In the genomic region with DNA sequence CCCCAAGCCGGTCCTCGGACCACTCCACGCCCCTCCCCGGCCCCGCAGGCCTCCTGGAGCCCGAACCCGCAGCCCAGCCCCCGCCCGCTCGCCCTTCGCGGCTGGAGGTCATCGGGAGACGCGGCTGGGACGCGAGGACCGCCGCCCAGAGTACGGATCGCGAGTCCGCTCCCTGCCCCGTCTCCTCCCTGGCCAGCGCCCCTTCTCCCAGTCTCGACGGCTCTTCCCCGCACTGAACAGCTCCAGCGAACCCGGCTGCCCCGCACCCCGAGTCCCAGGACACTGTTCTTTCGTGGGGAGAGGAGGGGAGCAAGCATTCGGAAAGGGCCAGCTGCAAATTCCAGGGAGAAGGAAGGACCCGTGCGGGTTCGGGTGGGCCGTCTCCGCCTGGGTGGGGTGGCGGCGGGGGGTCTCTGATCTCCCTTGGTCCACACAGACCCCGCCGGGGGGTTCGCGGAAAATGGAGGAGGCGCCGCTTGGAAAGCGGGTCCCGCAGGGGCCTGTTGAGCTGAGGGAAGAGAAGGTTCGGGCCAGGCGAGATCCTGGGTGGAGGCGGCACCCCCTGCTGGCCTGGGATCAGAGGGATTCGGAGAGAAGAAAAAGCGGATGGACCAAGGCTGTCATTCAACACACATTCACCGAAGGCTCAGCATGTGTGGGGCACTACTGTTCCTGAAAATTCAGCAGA, we compare ENCODE assay signal across 8 cellular contexts. TPM values are rescaled to one million over a fixed set of nuclear protein-coding genes. Genes with fewer than 3 reads are reported as not detected.
DNase-seq lines count a peak whose midpoint lies in the region; ATAC-seq and TF ChIP-seq lines count a peak whose summit lies in the region.

No MANE protein-coding gene starts in this region.

- H3K27me3 Mint-ChIP-seq in osteocyte (ENCODE audit: unreplicated experiment): peaks cover 16% of the 10 kb centered on the region

- peak; percentile 55 for DNase-seq in stimulated activated CD4-positive, alpha-beta T cell treated with anti-CD3 and anti-CD28 coated beads, Interleukin-15, amount 100 ng/mL, for 24 hours
- DNase-seq in stimulated activated CD4-positive, alpha-beta T cell treated with anti-CD3 and anti-CD28 coated beads, Interleukin-12 subunit alpha, Interleukin-12 subunit beta, amount 100 ng/mL, for 4 hours: no peak
- DNase-seq in NCI-H1694 (lab: John Stamatoyannopoulos, UW): peak; percentile 78
- peak; percentile 28 for DNase-seq in activated naive CD4-positive, alpha-beta T cell treated with anti-CD3 and anti-CD28 coated beads, Interleukin-2, amount 50 U/mL, for 16 hours
- peak in 40 of 42 donors; percentile 44 to 83 (median 72) for DNase-seq in head of caudate nucleus
- DNase-seq in osteocyte (ENCODE audit: extremely low spot score, unreplicated experiment): no peak

- H3K4me3 Mint-ChIP-seq in osteocyte (ENCODE audit: unreplicated experiment): peak overlapping the region; percentile 72

- no peaks in the 10 kb centered on the region for H3K36me3 Mint-ChIP-seq in osteocyte (ENCODE audit: unreplicated experiment)

- intact Hi-C loops in head of caudate nucleus (cut with DNase I): no loop called here

- no peak overlapping the region for H3K27ac Mint-ChIP-seq in osteocyte (ENCODE audit: unreplicated experiment)

- TF ChIP-seq CTCF in osteocyte (IDR thresholded peaks at IDR 0.05): peak; percentile 77

- peaks cover 23% of the 10 kb centered on the region for H3K4me1 Mint-ChIP-seq in osteocyte (ENCODE audit: unreplicated experiment)

- H3K9me3 Mint-ChIP-seq in osteocyte (ENCODE audit: unreplicated experiment): no peaks in the 10 kb centered on the region

- ATAC-seq in HG02981 (IDR thresholded peaks at IDR 0.05; ENCODE audit: unreplicated experiment) (no peak), HG02870 (IDR thresholded peaks at IDR 0.05; ENCODE audit: unreplicated experiment) (no peak)

RNA-seq across cellular contexts. Expression of gene RTN4RL1, which starts 0.6 kb away (rescaled TPM):
- total RNA-seq in osteocyte: 3.7 and 3.8 TPM in 2 replicates

RNA-seq across cellular contexts. Expression of gene DPH1, which starts 4.2 kb away (rescaled TPM):
- 57.3 and 59.0 TPM in 2 replicates for total RNA-seq in osteocyte

RNA-seq across cellular contexts. Expression of gene OVCA2, which starts 16.1 kb away (rescaled TPM):
- total RNA-seq in osteocyte: 33.2 and 35.9 TPM in 2 replicates

RNA-seq across cellular contexts. Expression of gene HIC1, which starts 29.1 kb away (rescaled TPM):
- total RNA-seq in osteocyte: 3.3 and 3.7 TPM in 2 replicates

Comparison
In these comparisons a context has a peak if more than half of its experiments do, and no peak if none do; other contexts are left out.
1. DNase-seq: peak in stimulated activated CD4-positive, alpha-beta T cell treated with anti-CD3 and anti-CD28 coated beads, Interleukin-15, amount 100 ng/mL, for 24 hours (single experiment), NCI-H1694 (single experiment), activated naive CD4-positive, alpha-beta T cell treated with anti-CD3 and anti-CD28 coated beads, Interleukin-2, amount 50 U/mL, for 16 hours (single experiment) and head of caudate nucleus (40 of 42); none in stimulated activated CD4-positive, alpha-beta T cell treated with anti-CD3 and anti-CD28 coated beads, Interleukin-12 subunit alpha, Interleukin-12 subunit beta, amount 100 ng/mL, for 4 hours (single experiment) and osteocyte (single experiment).